In genomic region chr2:23449413-23449812, GRCh38 we compare ENCODE assay signal across 10 cellular contexts.
A peak's percentile ranks its signal among the peaks of the same experiment; 100 is the strongest.
DNase-seq lines count a peak whose midpoint lies in the region; ATAC-seq, FAIRE-seq and TF ChIP-seq lines count a peak whose summit lies in the region.
"Had no signal": no experiment of that assay in that cellular context is flagged by ENCODE, and none has a peak within 500 bp of the region (broad histone marks: within the 10 kb centered on the region; RNA-seq: fewer than 3 reads in every experiment).

No MANE protein-coding gene starts in this region.

- FAIRE-seq in GM12892 (lab: Jason Lieb, UNC): peak; percentile 95
- FAIRE-seq: TTC549 had no signal

- 0 out of 2 replicates have a peak, but pooled peaks cover 9% of the 10 kb centered on the region for H3K36me3 ChIP-seq in SJCRH30
- H3K36me3 ChIP-seq: esophagus squamous epithelium had no signal

- H3K4me1 ChIP-seq in SJCRH30: peaks cover 32% of the 10 kb centered on the region

- TF ChIP-seq CTCF in omental fat pad (IDR thresholded peaks at IDR 0.05): no peak

- DNase-seq in GM12892 (ENCODE audit: insufficient read length) (no peak), RPMI8226 (peak; percentile 67), DMS79 treated with DMSO at 0.1 percent for 48 hours (lab: John Stamatoyannopoulos, UW) (no peak), omental fat pad (ENCODE audit: low spot score) (no peak), SJCRH30 (no peak)
- DNase-seq in activated CD4-positive, CD25-positive, alpha-beta regulatory T cell (lab: John Stamatoyannopoulos, UW): no peak
- DNase-seq: esophagus squamous epithelium had no signal

- H3K9me3 ChIP-seq in SJCRH30 (replicated peaks): no peaks in the 10 kb centered on the region
- H3K9me3 ChIP-seq: esophagus squamous epithelium had no signal

- H3K27ac ChIP-seq in SJCRH30: no peak overlapping the region

- H3K27me3 ChIP-seq in SJCRH30: no peaks in the 10 kb centered on the region
- H3K27me3 ChIP-seq: esophagus squamous epithelium had no signal

- ATAC-seq in GM21360 (IDR thresholded peaks at IDR 0.05; ENCODE audit: unreplicated experiment) (peak; percentile 75), HG03097 (IDR thresholded peaks at IDR 0.05; ENCODE audit: low FRiP score, unreplicated experiment) (peak; percentile 74), omental fat pad (ENCODE audit: low FRiP score) (no peak)

- TF ChIP-seq POLR2A in GM12892 (IDR thresholded peaks at IDR 0.05; ENCODE audit: low read depth, low read length): no peak

- no peak overlapping the region for H3K4me3 ChIP-seq in SJCRH30
- H3K4me3 ChIP-seq: esophagus squamous epithelium had no signal
